Comparison of ENCODE assay signal across 1 cellular context in the genomic region with DNA sequence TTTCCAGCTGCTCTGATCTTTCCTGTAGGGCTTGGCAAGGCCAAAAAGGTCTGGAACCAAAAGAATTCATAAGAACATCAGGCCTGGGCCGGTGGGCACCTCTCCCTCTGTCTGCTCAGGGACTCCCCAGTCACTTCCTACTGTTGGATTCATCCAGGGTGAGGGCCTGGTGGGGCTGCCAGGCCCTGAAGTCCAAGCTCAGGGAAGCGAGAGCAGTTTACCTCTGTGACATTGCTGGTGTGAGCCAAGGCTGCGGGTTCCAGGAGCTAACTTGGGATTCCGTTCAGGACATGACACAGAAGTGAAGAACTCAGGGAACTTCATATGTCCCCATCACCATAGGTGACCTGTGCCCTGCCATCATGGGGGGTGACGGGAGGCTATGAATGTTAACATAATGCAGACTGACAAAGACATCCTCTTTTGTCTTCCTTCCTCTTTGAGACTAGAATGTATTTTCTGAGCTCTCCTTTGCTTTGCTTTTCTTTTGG.
TF ChIP-seq lines count a peak whose summit lies in the region.

No MANE protein-coding gene starts in this region.

TF ChIP-seq in GM12878, 131 proteins besides CTCF, POLR2A, EP300 and RAD21 (continued from another document):
- TF ChIP-seq, protein P1, sequence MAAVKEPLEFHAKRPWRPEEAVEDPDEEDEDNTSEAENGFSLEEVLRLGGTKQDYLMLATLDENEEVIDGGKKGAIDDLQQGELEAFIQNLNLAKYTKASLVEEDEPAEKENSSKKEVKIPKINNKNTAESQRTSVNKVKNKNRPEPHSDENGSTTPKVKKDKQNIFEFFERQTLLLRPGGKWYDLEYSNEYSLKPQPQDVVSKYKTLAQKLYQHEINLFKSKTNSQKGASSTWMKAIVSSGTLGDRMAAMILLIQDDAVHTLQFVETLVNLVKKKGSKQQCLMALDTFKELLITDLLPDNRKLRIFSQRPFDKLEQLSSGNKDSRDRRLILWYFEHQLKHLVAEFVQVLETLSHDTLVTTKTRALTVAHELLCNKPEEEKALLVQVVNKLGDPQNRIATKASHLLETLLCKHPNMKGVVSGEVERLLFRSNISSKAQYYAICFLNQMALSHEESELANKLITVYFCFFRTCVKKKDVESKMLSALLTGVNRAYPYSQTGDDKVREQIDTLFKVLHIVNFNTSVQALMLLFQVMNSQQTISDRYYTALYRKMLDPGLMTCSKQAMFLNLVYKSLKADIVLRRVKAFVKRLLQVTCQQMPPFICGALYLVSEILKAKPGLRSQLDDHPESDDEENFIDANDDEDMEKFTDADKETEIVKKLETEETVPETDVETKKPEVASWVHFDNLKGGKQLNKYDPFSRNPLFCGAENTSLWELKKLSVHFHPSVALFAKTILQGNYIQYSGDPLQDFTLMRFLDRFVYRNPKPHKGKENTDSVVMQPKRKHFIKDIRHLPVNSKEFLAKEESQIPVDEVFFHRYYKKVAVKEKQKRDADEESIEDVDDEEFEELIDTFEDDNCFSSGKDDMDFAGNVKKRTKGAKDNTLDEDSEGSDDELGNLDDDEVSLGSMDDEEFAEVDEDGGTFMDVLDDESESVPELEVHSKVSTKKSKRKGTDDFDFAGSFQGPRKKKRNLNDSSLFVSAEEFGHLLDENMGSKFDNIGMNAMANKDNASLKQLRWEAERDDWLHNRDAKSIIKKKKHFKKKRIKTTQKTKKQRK (IDR thresholded peaks at IDR 0.05; ENCODE audit: low read depth, low read length): no peak
- no peak for TF ChIP-seq RCOR1 (conservative IDR thresholded peaks at IDR 0.05; ENCODE audit: low read depth, low read length)
- TF ChIP-seq TARDBP (IDR thresholded peaks at IDR 0.05; ENCODE audit: borderline replicate concordance): no peak
- TF ChIP-seq, protein P2, sequence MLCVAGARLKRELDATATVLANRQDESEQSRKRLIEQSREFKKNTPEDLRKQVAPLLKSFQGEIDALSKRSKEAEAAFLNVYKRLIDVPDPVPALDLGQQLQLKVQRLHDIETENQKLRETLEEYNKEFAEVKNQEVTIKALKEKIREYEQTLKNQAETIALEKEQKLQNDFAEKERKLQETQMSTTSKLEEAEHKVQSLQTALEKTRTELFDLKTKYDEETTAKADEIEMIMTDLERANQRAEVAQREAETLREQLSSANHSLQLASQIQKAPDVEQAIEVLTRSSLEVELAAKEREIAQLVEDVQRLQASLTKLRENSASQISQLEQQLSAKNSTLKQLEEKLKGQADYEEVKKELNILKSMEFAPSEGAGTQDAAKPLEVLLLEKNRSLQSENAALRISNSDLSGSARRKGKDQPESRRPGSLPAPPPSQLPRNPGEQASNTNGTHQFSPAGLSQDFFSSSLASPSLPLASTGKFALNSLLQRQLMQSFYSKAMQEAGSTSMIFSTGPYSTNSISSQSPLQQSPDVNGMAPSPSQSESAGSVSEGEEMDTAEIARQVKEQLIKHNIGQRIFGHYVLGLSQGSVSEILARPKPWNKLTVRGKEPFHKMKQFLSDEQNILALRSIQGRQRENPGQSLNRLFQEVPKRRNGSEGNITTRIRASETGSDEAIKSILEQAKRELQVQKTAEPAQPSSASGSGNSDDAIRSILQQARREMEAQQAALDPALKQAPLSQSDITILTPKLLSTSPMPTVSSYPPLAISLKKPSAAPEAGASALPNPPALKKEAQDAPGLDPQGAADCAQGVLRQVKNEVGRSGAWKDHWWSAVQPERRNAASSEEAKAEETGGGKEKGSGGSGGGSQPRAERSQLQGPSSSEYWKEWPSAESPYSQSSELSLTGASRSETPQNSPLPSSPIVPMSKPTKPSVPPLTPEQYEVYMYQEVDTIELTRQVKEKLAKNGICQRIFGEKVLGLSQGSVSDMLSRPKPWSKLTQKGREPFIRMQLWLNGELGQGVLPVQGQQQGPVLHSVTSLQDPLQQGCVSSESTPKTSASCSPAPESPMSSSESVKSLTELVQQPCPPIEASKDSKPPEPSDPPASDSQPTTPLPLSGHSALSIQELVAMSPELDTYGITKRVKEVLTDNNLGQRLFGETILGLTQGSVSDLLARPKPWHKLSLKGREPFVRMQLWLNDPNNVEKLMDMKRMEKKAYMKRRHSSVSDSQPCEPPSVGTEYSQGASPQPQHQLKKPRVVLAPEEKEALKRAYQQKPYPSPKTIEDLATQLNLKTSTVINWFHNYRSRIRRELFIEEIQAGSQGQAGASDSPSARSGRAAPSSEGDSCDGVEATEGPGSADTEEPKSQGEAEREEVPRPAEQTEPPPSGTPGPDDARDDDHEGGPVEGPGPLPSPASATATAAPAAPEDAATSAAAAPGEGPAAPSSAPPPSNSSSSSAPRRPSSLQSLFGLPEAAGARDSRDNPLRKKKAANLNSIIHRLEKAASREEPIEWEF (IDR thresholded peaks at IDR 0.05; ENCODE audit: insufficient replicate concordance, low read depth, low read length): no peak
- no peak for TF ChIP-seq CHD2 (IDR thresholded peaks at IDR 0.05; ENCODE audit: borderline replicate concordance, low read depth, low read length)
- TF ChIP-seq, protein P3, sequence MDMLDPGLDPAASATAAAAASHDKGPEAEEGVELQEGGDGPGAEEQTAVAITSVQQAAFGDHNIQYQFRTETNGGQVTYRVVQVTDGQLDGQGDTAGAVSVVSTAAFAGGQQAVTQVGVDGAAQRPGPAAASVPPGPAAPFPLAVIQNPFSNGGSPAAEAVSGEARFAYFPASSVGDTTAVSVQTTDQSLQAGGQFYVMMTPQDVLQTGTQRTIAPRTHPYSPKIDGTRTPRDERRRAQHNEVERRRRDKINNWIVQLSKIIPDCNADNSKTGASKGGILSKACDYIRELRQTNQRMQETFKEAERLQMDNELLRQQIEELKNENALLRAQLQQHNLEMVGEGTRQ (IDR thresholded peaks at IDR 0.05; ENCODE audit: borderline replicate concordance, low read depth, low read length): no peak
- TF ChIP-seq SPI1 (IDR thresholded peaks at IDR 0.05; ENCODE audit: borderline replicate concordance, insufficient read depth, low read depth, low read length): no peak
- TF ChIP-seq, protein P4, sequence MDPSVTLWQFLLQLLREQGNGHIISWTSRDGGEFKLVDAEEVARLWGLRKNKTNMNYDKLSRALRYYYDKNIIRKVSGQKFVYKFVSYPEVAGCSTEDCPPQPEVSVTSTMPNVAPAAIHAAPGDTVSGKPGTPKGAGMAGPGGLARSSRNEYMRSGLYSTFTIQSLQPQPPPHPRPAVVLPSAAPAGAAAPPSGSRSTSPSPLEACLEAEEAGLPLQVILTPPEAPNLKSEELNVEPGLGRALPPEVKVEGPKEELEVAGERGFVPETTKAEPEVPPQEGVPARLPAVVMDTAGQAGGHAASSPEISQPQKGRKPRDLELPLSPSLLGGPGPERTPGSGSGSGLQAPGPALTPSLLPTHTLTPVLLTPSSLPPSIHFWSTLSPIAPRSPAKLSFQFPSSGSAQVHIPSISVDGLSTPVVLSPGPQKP (IDR thresholded peaks at IDR 0.05; ENCODE audit: low read depth, low read length): no peak
- no peak for TF ChIP-seq RB1 (IDR thresholded peaks at IDR 0.05; ENCODE audit: borderline replicate concordance)
- TF ChIP-seq, protein P5, sequence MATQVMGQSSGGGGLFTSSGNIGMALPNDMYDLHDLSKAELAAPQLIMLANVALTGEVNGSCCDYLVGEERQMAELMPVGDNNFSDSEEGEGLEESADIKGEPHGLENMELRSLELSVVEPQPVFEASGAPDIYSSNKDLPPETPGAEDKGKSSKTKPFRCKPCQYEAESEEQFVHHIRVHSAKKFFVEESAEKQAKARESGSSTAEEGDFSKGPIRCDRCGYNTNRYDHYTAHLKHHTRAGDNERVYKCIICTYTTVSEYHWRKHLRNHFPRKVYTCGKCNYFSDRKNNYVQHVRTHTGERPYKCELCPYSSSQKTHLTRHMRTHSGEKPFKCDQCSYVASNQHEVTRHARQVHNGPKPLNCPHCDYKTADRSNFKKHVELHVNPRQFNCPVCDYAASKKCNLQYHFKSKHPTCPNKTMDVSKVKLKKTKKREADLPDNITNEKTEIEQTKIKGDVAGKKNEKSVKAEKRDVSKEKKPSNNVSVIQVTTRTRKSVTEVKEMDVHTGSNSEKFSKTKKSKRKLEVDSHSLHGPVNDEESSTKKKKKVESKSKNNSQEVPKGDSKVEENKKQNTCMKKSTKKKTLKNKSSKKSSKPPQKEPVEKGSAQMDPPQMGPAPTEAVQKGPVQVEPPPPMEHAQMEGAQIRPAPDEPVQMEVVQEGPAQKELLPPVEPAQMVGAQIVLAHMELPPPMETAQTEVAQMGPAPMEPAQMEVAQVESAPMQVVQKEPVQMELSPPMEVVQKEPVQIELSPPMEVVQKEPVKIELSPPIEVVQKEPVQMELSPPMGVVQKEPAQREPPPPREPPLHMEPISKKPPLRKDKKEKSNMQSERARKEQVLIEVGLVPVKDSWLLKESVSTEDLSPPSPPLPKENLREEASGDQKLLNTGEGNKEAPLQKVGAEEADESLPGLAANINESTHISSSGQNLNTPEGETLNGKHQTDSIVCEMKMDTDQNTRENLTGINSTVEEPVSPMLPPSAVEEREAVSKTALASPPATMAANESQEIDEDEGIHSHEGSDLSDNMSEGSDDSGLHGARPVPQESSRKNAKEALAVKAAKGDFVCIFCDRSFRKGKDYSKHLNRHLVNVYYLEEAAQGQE (IDR thresholded peaks at IDR 0.05; ENCODE audit: low read depth, low read length): no peak
